Comparison of ENCODE assay signal across 20 cellular contexts in the genomic region with DNA sequence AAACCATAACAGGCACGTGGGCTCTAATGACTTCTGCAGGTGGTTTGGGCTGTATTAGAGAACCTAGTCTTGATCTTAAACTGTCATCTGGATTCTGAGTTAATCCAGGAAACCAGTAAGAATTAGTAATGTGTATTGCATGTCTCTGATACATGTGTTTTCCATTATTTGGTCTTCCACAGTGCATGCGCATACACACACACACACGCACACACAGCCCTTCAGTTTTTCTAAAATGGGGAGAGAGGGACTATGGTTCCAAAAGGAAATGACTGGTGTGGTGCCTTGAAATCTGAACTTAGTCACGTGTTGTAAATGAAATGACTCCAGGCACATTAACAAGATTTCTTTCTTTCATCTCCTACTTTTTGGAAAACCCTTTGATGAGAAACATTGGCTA.
DNase-seq lines count a peak whose midpoint lies in the region; ATAC-seq and TF ChIP-seq lines count a peak whose summit lies in the region.
"Had no signal": no experiment of that assay in that cellular context is flagged by ENCODE, and none has a peak within 500 bp of the region (broad histone marks: within the 10 kb centered on the region; RNA-seq: fewer than 3 reads in every experiment).

No MANE protein-coding gene starts in this region.

- no peak for ATAC-seq in CD4-positive, alpha-beta T cell (ENCODE audit: poor library complexity)
- ATAC-seq in natural killer cell: no peak
- ATAC-seq: WTC11 had no signal

- DNase-seq in CD4-positive, alpha-beta T cell: no peak
- DNase-seq in HS-5 (ENCODE audit: low read depth): peak; percentile 85
- DNase-seq in cardiac fibroblast (ENCODE audit: low read depth in 2 of 2): peak; percentile 56 to 65
- DNase-seq in non-pigmented ciliary epithelial cell (ENCODE audit: low read depth): peak; percentile 53
- no peak for DNase-seq in DMS79 (lab: John Stamatoyannopoulos, UW)
- no peak for DNase-seq in NCI-H2029 (lab: John Stamatoyannopoulos, UW)
- DNase-seq in natural killer cell: no peak
- DNase-seq: activated gamma-delta T cell treated with Interleukin-2 at 50 U/mL for 16 hours; effector CD4-positive, alpha-beta T cell; MM.1S; NCI-H2081; NCI-H69; PC-9; spleen; stomach; SW 1271 had no signal

- no peak overlapping the region for H3K4me3 Mint-ChIP-seq in CD4-positive, alpha-beta T cell
- no peak overlapping the region for H3K4me3 Mint-ChIP-seq in natural killer cell
- H3K4me3 Mint-ChIP-seq: WTC11 had no signal

- POLR2A ChIA-PET in CD4-positive, alpha-beta T cell (lab: Charles Lee): no interaction called here

- intact Hi-C loops in CD4-positive, alpha-beta T cell (cut with DNase I, micrococcal nuclease): no loop called here
- intact Hi-C loops in natural killer cell (cut with micrococcal nuclease): no loop called here

- peak overlapping the region; percentile 57 for H3K27ac Mint-ChIP-seq in CD4-positive, alpha-beta T cell
- H3K27ac Mint-ChIP-seq in natural killer cell: no peak overlapping the region
- H3K27ac Mint-ChIP-seq: WTC11 had no signal

- no peaks in the 10 kb centered on the region for H3K9me3 ChIP-seq in CD4-positive, alpha-beta T cell (ENCODE audit: control insufficient read depth, low read length)
- H3K9me3 ChIP-seq: spleen, stomach, vagina had no signal

- CTCF ChIA-PET in CD4-positive, alpha-beta T cell (lab: Charles Lee): no interaction called here

- H3K27me3 Mint-ChIP-seq in CD4-positive, alpha-beta T cell: no peaks in the 10 kb centered on the region
- no peaks in the 10 kb centered on the region for H3K27me3 Mint-ChIP-seq in natural killer cell (ENCODE audit: low read depth in 2 of 2)

- H3K27ac ChIP-seq in CD4-positive, alpha-beta T cell (ENCODE audit: low read depth, low read length): no peak overlapping the region
- H3K27ac ChIP-seq: parathyroid adenoma, PC-9, spleen, stomach, vagina had no signal

- no peaks in the 10 kb centered on the region for H3K9me3 Mint-ChIP-seq in CD4-positive, alpha-beta T cell
- H3K9me3 Mint-ChIP-seq in natural killer cell: no peaks in the 10 kb centered on the region
- H3K9me3 Mint-ChIP-seq: brain, WTC11 had no signal

- peaks cover 56% of the 10 kb centered on the region for H3K36me3 Mint-ChIP-seq in CD4-positive, alpha-beta T cell (ENCODE audit: low read depth)
- peaks cover 16% of the 10 kb centered on the region for H3K36me3 Mint-ChIP-seq in natural killer cell

- H3K27me3 ChIP-seq in CD4-positive, alpha-beta T cell (ENCODE audit: control insufficient read depth, insufficient read depth, low read length): no peaks in the 10 kb centered on the region
- H3K27me3 ChIP-seq: spleen, stomach, vagina had no signal

- no peak for TF ChIP-seq CTCF in CD4-positive, alpha-beta T cell (IDR thresholded peaks at IDR 0.05)
- TF ChIP-seq CTCF in cardiac fibroblast (IDR thresholded peaks at IDR 0.05; ENCODE audit: low read depth, low read length) (no peak), natural killer cell (IDR thresholded peaks at IDR 0.05) (no peak)

- H3K4me3 ChIP-seq in cardiac fibroblast (replicated peaks in 1 of 2; ENCODE audit: low read depth in 2 of 2, low read length in 2 of 2): no peak overlapping the region
- H3K4me3 ChIP-seq: PC-9, spleen, stomach, vagina had no signal

- H3K4me1 Mint-ChIP-seq in CD4-positive, alpha-beta T cell (ENCODE audit: low read depth): peaks cover 60% of the 10 kb centered on the region
- H3K4me1 Mint-ChIP-seq in natural killer cell: peaks cover 12 to 22% of the 10 kb centered on the region in 2 donors

Comparison
In these comparisons a context has a peak if more than half of its experiments do, and no peak if none do; other contexts are left out.
1. DNase-seq: peak in HS-5 (single experiment), cardiac fibroblast (2 of 2) and non-pigmented ciliary epithelial cell (single experiment); none in CD4-positive, alpha-beta T cell (0 of 10), DMS79 (single experiment), NCI-H2029 (single experiment) and natural killer cell (single experiment).